ENCODE assay signal across 8 cellular contexts in genomic region chr6:27772261-27773001, GRCh38.
A peak's percentile ranks its signal among the peaks of the same experiment; 100 is the strongest.
DNase-seq lines count a peak whose midpoint lies in the region; ATAC-seq and TF ChIP-seq lines count a peak whose summit lies in the region.

No MANE protein-coding gene starts in this region.

- POLR2A ChIA-PET in activated CD4-positive, alpha-beta T cell treated with anti-CD3 and anti-CD28 coated beads for 36 hours (lab: Charles Lee) = interaction anchor here (0.6 to 1.2 kb wide), 10 partner anchors 9 to 885 kb away, joined by 3 to 7 read pairs (median 4); a partner anchor contains a TSS

- 11% methylated on average over 33 of the region's 33 CpGs for WGBS in liver

- no peaks in the 10 kb centered on the region for H3K9me3 Mint-ChIP-seq in activated CD4-positive, alpha-beta T cell treated with anti-CD3 and anti-CD28 coated beads for 36 hours (ENCODE audit: low read depth)

- TF ChIP-seq RAD21 in liver (IDR thresholded peaks at IDR 0.05) = peak; percentile 80 to 93

- peaks cover 0 to 3% (median 0%) of the 10 kb centered on the region in 4 donors for H3K27me3 ChIP-seq in liver (ENCODE audit: control insufficient read depth in 4 of 4, insufficient read depth in 4 of 4, low read length in 3 of 4)

- intact Hi-C loops in activated CD4-positive, alpha-beta T cell treated with anti-CD3 and anti-CD28 coated beads for 36 hours (cut with DNase I, micrococcal nuclease) = loop anchor here (1.0 kb wide), 3 partner anchors 18 to 123 kb away; no protein-coding TSS in a partner anchor

- no peaks in the 10 kb centered on the region for H3K36me3 Mint-ChIP-seq in activated CD4-positive, alpha-beta T cell treated with anti-CD3 and anti-CD28 coated beads for 36 hours (ENCODE audit: low read depth)

- no peak overlapping the region for H3K27ac ChIP-seq in liver (ENCODE audit: low read depth in 1 of 2, low read length in 2 of 2)

- peaks cover 0 to 7% (median 3%) of the 10 kb centered on the region in 4 donors for H3K4me1 ChIP-seq in liver (ENCODE audit: control insufficient read depth in 4 of 4, insufficient read depth in 4 of 4, low read length in 3 of 4)

- peak; percentile 68 for ATAC-seq in HG03103 (IDR thresholded peaks at IDR 0.05; ENCODE audit: low read depth, unreplicated experiment)
- peak; percentile 95 for ATAC-seq in activated CD4-positive, alpha-beta T cell treated with anti-CD3 and anti-CD28 coated beads for 36 hours
- no peak for ATAC-seq in GM21515 (IDR thresholded peaks at IDR 0.05; ENCODE audit: unreplicated experiment)

- peak overlapping the region; percentile 14 for H3K4me3 Mint-ChIP-seq in activated CD4-positive, alpha-beta T cell treated with anti-CD3 and anti-CD28 coated beads for 36 hours

- peak overlapping the region; percentile 56 for H3K27ac Mint-ChIP-seq in activated CD4-positive, alpha-beta T cell treated with anti-CD3 and anti-CD28 coated beads for 36 hours

- H3K27me3 Mint-ChIP-seq in activated CD4-positive, alpha-beta T cell treated with anti-CD3 and anti-CD28 coated beads for 36 hours = peaks cover 8% of the 10 kb centered on the region

- no peaks in the 10 kb centered on the region for H3K9me3 ChIP-seq in liver (ENCODE audit: control insufficient read depth in 4 of 4, low read length in 3 of 4)

- DNase-seq in NCI-H345 treated with DMSO at 0.1 percent for 48 hours (lab: John Stamatoyannopoulos, UW; ENCODE audit: unreplicated experiment) (peak; percentile 72), dedifferentiated amniotic fluid mesenchymal stem cell (ENCODE audit: extremely low spot score) (peak; percentile 70)
- peak; percentile 94 for DNase-seq in activated CD4-positive, alpha-beta T cell treated with anti-CD3 and anti-CD28 coated beads for 36 hours
- peak; percentile 89 for DNase-seq in stimulated activated CD4-positive, alpha-beta T cell treated with anti-CD3 and anti-CD28 coated beads, Interleukin-4, amount 100 ng/mL, for 24 hours

- TF ChIP-seq CTCF in GM12875 (IDR thresholded peaks at IDR 0.05; ENCODE audit: borderline replicate concordance, insufficient read depth, low read depth, low read length) = peak; percentile 94
- peak; percentile 90 for TF ChIP-seq CTCF in liver (IDR thresholded peaks at IDR 0.05; ENCODE audit: low read depth, low read length, missing input control)

- H3K36me3 ChIP-seq in liver (ENCODE audit: control insufficient read depth in 4 of 4, insufficient read depth in 3 of 4, low read depth in 1 of 4, low read length in 3 of 4) = no peaks in the 10 kb centered on the region

- H3K4me3 ChIP-seq in GM12875 (ENCODE audit: low read depth, low read length) = no peak overlapping the region
- no peak overlapping the region for H3K4me3 ChIP-seq in liver (ENCODE audit: low read depth in 1 of 3, low read length in 3 of 3)

- H3K9ac ChIP-seq in liver (ENCODE audit: low read depth in 1 of 2, low read length in 2 of 2) = no peak overlapping the region

- peaks cover 9% of the 10 kb centered on the region for H3K4me1 Mint-ChIP-seq in activated CD4-positive, alpha-beta T cell treated with anti-CD3 and anti-CD28 coated beads for 36 hours

- CTCF ChIA-PET in activated CD4-positive, alpha-beta T cell treated with anti-CD3 and anti-CD28 coated beads for 36 hours (lab: Charles Lee) = interaction anchor here (0.6 to 3.7 kb wide), 28 partner anchors 9 to 611 kb away, joined by 3 to 60 read pairs (median 4); a partner anchor contains a TSS

TF ChIP-seq in liver, 16 proteins besides CTCF, POLR2A, EP300 and RAD21:
- TF ChIP-seq RXRA (IDR thresholded peaks at IDR 0.05) = peak in 1 of 2 donors; percentile 21
- no peak for TF ChIP-seq FOXA1 (IDR thresholded peaks at IDR 0.05)
